23 cellular contexts compared by ENCODE assay signal in genomic region chr17:65479282-65479681, GRCh38.
A peak's percentile ranks its signal among the peaks of the same experiment; 100 is the strongest.
DNase-seq lines count a peak whose midpoint lies in the region; ATAC-seq, FAIRE-seq and TF ChIP-seq lines count a peak whose summit lies in the region.
"Had no signal": no experiment of that assay in that cellular context is flagged by ENCODE, and none has a peak within 500 bp of the region (broad histone marks: within the 10 kb centered on the region; RNA-seq: fewer than 3 reads in every experiment).

No MANE protein-coding gene starts in this region.

- no peak overlapping the region for H3K9ac ChIP-seq in liver (ENCODE audit: low read depth in 1 of 2, low read length in 2 of 2)
- H3K9ac ChIP-seq: BLaER1 treated with 17β-estradiol and CSF1 and Interleukin-3, amounts not matched to agents 10 nM and 100 nM had no signal

- 56% methylated on average over 2 of the region's 2 CpGs for WGBS in liver
- WGBS in gastroesophageal sphincter (ENCODE audit: low coverage in 1 of 2), 2 donors: 100% methylated on average over 1 of the region's 2 CpGs; no CpG with 5 or more reads in 1 of the 2 donors

- no peak for TF ChIP-seq RAD21 in liver (IDR thresholded peaks at IDR 0.05)

- H3K4me1 ChIP-seq in liver (ENCODE audit: control insufficient read depth in 4 of 4, insufficient read depth in 4 of 4, low read length in 3 of 4): peaks cover 0 to 2% (median 0%) of the 10 kb centered on the region in 4 donors
- H3K4me1 ChIP-seq in gastroesophageal sphincter: no peaks in the 10 kb centered on the region
- H3K4me1 ChIP-seq: A549; BLaER1 treated with 17β-estradiol and CSF1 and Interleukin-3, amounts not matched to agents 10 nM and 100 nM; Caco-2 had no signal

- no peak for DNase-seq in bronchial epithelial cell (ENCODE audit: low read depth)
- no peak for DNase-seq in left lobe of liver (ENCODE audit: low spot score)
- DNase-seq in mesenteric fat pad (ENCODE audit: low spot score): peak; percentile 30
- no peak for DNase-seq in activated CD8-positive, alpha-beta memory T cell treated with anti-CD3 and anti-CD28 coated beads for 24 hours
- DNase-seq: AML-193; Caco-2; Calu3; CD4-positive, alpha-beta T cell; CD8-positive, alpha-beta T cell; DMS79 treated with DMSO at 0.1 percent for 48 hours; GF-D8 had no signal

- no peaks in the 10 kb centered on the region for H3K9me3 ChIP-seq in liver (ENCODE audit: control insufficient read depth in 4 of 4, low read length in 3 of 4)
- no peaks in the 10 kb centered on the region for H3K9me3 ChIP-seq in gastroesophageal sphincter
- H3K9me3 ChIP-seq: A549 had no signal

- ATAC-seq in left lobe of liver: peak; percentile 70
- no peak for ATAC-seq in GM19467 (IDR thresholded peaks at IDR 0.05; ENCODE audit: unreplicated experiment)
- no peak for ATAC-seq in HG02981 (IDR thresholded peaks at IDR 0.05; ENCODE audit: unreplicated experiment)
- ATAC-seq in gastroesophageal sphincter: no peak
- ATAC-seq: A549; CD8-positive, alpha-beta T cell had no signal

- no peak overlapping the region for H3K4me3 ChIP-seq in bronchial epithelial cell (ENCODE audit: low read depth, low read length)
- no peak overlapping the region for H3K4me3 ChIP-seq in liver (ENCODE audit: low read depth in 1 of 3, low read length in 3 of 3)
- H3K4me3 ChIP-seq in gastroesophageal sphincter: no peak overlapping the region
- H3K4me3 ChIP-seq: A549; BLaER1 treated with 17β-estradiol and CSF1 and Interleukin-3, amounts not matched to agents 10 nM and 100 nM had no signal

- no peak for TF ChIP-seq POLR2A in gastroesophageal sphincter (IDR thresholded peaks at IDR 0.05)

- no peak for TF ChIP-seq CTCF in bronchial epithelial cell (IDR thresholded peaks at IDR 0.05; ENCODE audit: insufficient read depth, low read length, severe bottlenecking)
- TF ChIP-seq CTCF in liver (IDR thresholded peaks at IDR 0.05; ENCODE audit: low read depth, low read length, missing input control): no peak
- TF ChIP-seq CTCF in gastroesophageal sphincter (IDR thresholded peaks at IDR 0.05): no peak

- no peaks in the 10 kb centered on the region for H3K36me3 ChIP-seq in bronchial epithelial cell (ENCODE audit: control insufficient read depth, insufficient read depth, low read length)
- H3K36me3 ChIP-seq in liver (ENCODE audit: control insufficient read depth in 4 of 4, insufficient read depth in 3 of 4, low read depth in 1 of 4, low read length in 3 of 4): no peaks in the 10 kb centered on the region
- no peaks in the 10 kb centered on the region for H3K36me3 ChIP-seq in gastroesophageal sphincter
- H3K36me3 ChIP-seq: BLaER1 treated with 17β-estradiol and CSF1 and Interleukin-3, amounts not matched to agents 10 nM and 100 nM had no signal

- H3K27me3 ChIP-seq in bronchial epithelial cell (ENCODE audit: control insufficient read depth, insufficient read depth, low read length) (no peaks in the 10 kb centered on the region), liver (ENCODE audit: control insufficient read depth in 4 of 4, insufficient read depth in 4 of 4, low read length in 3 of 4) (no peaks in the 10 kb centered on the region), gastroesophageal sphincter (no peaks in the 10 kb centered on the region)
- H3K27me3 ChIP-seq: BLaER1 treated with 17β-estradiol and CSF1 and Interleukin-3, amounts not matched to agents 10 nM and 100 nM had no signal

- no peak overlapping the region for H3K27ac ChIP-seq in liver (ENCODE audit: low read depth in 1 of 2, low read length in 2 of 2)
- no peak overlapping the region for H3K27ac ChIP-seq in gastroesophageal sphincter
- H3K27ac ChIP-seq: 22Rv1; A549; BLaER1 treated with 17β-estradiol and CSF1 and Interleukin-3, amounts not matched to agents 10 nM and 100 nM; C4-2B had no signal

- no peak for TF ChIP-seq EP300 in gastroesophageal sphincter (IDR thresholded peaks at IDR 0.05)

- peak; percentile 70 for FAIRE-seq in bronchial epithelial cell (lab: Jason Lieb, UNC)
- FAIRE-seq: A549, D721Med, G401.6, GM12891, GM19239 had no signal

TF ChIP-seq in liver, 16 proteins besides CTCF, POLR2A, EP300 and RAD21:
- no peak for TF ChIP-seq MAX (IDR thresholded peaks at IDR 0.05)
- TF ChIP-seq, protein P1, sequence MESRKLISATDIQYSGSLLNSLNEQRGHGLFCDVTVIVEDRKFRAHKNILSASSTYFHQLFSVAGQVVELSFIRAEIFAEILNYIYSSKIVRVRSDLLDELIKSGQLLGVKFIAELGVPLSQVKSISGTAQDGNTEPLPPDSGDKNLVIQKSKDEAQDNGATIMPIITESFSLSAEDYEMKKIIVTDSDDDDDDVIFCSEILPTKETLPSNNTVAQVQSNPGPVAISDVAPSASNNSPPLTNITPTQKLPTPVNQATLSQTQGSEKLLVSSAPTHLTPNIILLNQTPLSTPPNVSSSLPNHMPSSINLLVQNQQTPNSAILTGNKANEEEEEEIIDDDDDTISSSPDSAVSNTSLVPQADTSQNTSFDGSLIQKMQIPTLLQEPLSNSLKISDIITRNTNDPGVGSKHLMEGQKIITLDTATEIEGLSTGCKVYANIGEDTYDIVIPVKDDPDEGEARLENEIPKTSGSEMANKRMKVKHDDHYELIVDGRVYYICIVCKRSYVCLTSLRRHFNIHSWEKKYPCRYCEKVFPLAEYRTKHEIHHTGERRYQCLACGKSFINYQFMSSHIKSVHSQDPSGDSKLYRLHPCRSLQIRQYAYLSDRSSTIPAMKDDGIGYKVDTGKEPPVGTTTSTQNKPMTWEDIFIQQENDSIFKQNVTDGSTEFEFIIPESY (IDR thresholded peaks at IDR 0.05): no peak
- TF ChIP-seq, protein P2, sequence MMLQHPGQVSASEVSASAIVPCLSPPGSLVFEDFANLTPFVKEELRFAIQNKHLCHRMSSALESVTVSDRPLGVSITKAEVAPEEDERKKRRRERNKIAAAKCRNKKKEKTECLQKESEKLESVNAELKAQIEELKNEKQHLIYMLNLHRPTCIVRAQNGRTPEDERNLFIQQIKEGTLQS (IDR thresholded peaks at IDR 0.05): no peak
- TF ChIP-seq FOXA1 (IDR thresholded peaks at IDR 0.05): peak; percentile 73
- peak; percentile 60 to 79 for TF ChIP-seq RXRA (IDR thresholded peaks at IDR 0.05)
- TF ChIP-seq HNF4G (IDR thresholded peaks at IDR 0.05): no peak
- peak in 1 of 2 donors; percentile 28 for TF ChIP-seq JUND (IDR thresholded peaks at IDR 0.05)
- TF ChIP-seq TAF1 (conservative IDR thresholded peaks at IDR 0.05): no peak
- peak; percentile 42 for TF ChIP-seq SP1 (IDR thresholded peaks at IDR 0.05)
- TF ChIP-seq YY1 (IDR thresholded peaks at IDR 0.05): peak; percentile 39
- TF ChIP-seq EGR1 (IDR thresholded peaks at IDR 0.05; ENCODE audit: low read depth in 2 of 2): no peak
- peak; percentile 52 to 60 for TF ChIP-seq HNF4A (conservative IDR thresholded peaks at IDR 0.05)
- TF ChIP-seq GABPA (IDR thresholded peaks at IDR 0.05 in 1 of 2, conservative IDR thresholded peaks at IDR 0.05 in 1 of 2): no peak
- TF ChIP-seq FOXA2 (IDR thresholded peaks at IDR 0.05): peak; percentile 68
- no peak for TF ChIP-seq REST (IDR thresholded peaks at IDR 0.05)
- TF ChIP-seq NR2F2 (IDR thresholded peaks at IDR 0.05): peak; percentile 30
